Comparison of ENCODE assay signal across 23 cellular contexts in genomic region chr12:3532931-3533702, GRCh38. TPM values are rescaled to one million over a fixed set of nuclear protein-coding genes. Genes with fewer than 3 reads are reported as not detected.
A peak's percentile ranks its signal among the peaks of the same experiment; 100 is the strongest.
DNase-seq lines count a peak whose midpoint lies in the region; TF ChIP-seq lines count a peak whose summit lies in the region.
"Had no signal": no experiment of that assay in that cellular context is flagged by ENCODE, and none has a peak within 500 bp of the region (broad histone marks: within the 10 kb centered on the region; RNA-seq: fewer than 3 reads in every experiment).

No MANE protein-coding gene starts in this region.

- intact Hi-C loops in transverse colon (cut with DNase I; ENCODE audit: low total_unique reads), result no loop called here

- peak overlapping the region; percentile 25 for H3K18ac ChIP-seq in neuronal stem cell (ENCODE audit: low read length)

- DNase-seq in activated CD8-positive, alpha-beta memory T cell treated with anti-CD3 and anti-CD28 coated beads for 24 hours, result peak; percentile 28
- DNase-seq in activated CD8-positive, alpha-beta memory T cell treated with anti-CD3 and anti-CD28 coated beads, Interleukin-2, amount 50 U/mL, for 48 hours, result no peak
- DNase-seq in ecto neural progenitor cell (ENCODE audit: low spot score) (peak; percentile 41), neuronal stem cell (ENCODE audit: low spot score) (no peak), hepatocyte (ENCODE audit: low spot score) (no peak), mesenteric fat pad (ENCODE audit: low spot score) (no peak), transverse colon (no peak)
- DNase-seq: ACHN; Caco-2; CD4-positive, alpha-beta memory T cell; DND-41; MM.1S; NCI-H1048; NCI-H748 treated with DMSO at 0.1 percent for 48 hours; PC-9 had no signal

- no peaks in the 10 kb centered on the region for H3K27me3 ChIP-seq in neuronal stem cell (ENCODE audit: control insufficient read depth in 3 of 3, insufficient read depth in 3 of 3, low read depth in 1 of 3, low read length in 3 of 3)
- H3K27me3 ChIP-seq in hepatocyte, result peaks cover 5% of the 10 kb centered on the region
- H3K27me3 ChIP-seq in transverse colon, result no peaks in the 10 kb centered on the region
- H3K27me3 ChIP-seq: BLaER1 had no signal

- in situ Hi-C loops in transverse colon (cut with MboI; ENCODE audit: low pct_ligation_motif_present in 1 of 4, low pct_unique_long_range_greater_than_20kb in 1 of 4, low sequenced_read_pairs in 3 of 4), result no loop called here

- H3K27ac ChIP-seq in VCaP (peak overlapping the region; percentile 36; the same call in 1 of the 2 replicates), neuronal stem cell (replicated peaks; ENCODE audit: low read length) (no peak overlapping the region), hepatocyte (no peak overlapping the region), transverse colon (no peak overlapping the region)
- H3K27ac ChIP-seq: 22Rv1, BLaER1, GM23248, PC-9 had no signal

- peaks cover 4 to 7% of the 10 kb centered on the region in 2 donors for H3K4me1 ChIP-seq in neuronal stem cell (ENCODE audit: control insufficient read depth in 2 of 2, insufficient read depth in 1 of 2, low read depth in 1 of 2, low read length in 2 of 2)
- peaks cover 3% of the 10 kb centered on the region for H3K4me1 ChIP-seq in hepatocyte (ENCODE audit: insufficient read depth)
- H3K4me1 ChIP-seq in transverse colon, result peaks cover 0 to 8% (median 3%) of the 10 kb centered on the region in 4 donors
- H3K4me1 ChIP-seq: Caco-2 had no signal

- TF ChIP-seq CTCF in VCaP (conservative IDR thresholded peaks at IDR 0.05) (no peak), hepatocyte (IDR thresholded peaks at IDR 0.05; ENCODE audit: poor library complexity) (no peak), transverse colon (IDR thresholded peaks at IDR 0.05) (no peak)

- H3K23ac ChIP-seq in neuronal stem cell (ENCODE audit: low read depth, low read length, poor library complexity), result no peak overlapping the region

- H4K20me1 ChIP-seq in hepatocyte (ENCODE audit: insufficient read depth, poor library complexity, severe bottlenecking), result no peaks in the 10 kb centered on the region
- H4K20me1 ChIP-seq: BLaER1 had no signal

- H3K79me2 ChIP-seq in hepatocyte, result no peaks in the 10 kb centered on the region

- no peak overlapping the region for H3K4me3 ChIP-seq in neuronal stem cell (ENCODE audit: low read length in 2 of 2)
- H3K4me3 ChIP-seq in hepatocyte, result no peak overlapping the region
- H3K4me3 ChIP-seq in transverse colon, result no peak overlapping the region
- H3K4me3 ChIP-seq: BLaER1, GM12878, GM23248, K562, PC-9 had no signal

- no peak overlapping the region for H2BK5ac ChIP-seq in neuronal stem cell (ENCODE audit: low read length)

- H3K9ac ChIP-seq in neuronal stem cell (ENCODE audit: low read depth, low read length, poor library complexity), result no peak overlapping the region
- H3K9ac ChIP-seq: BLaER1, GM23248 had no signal

- TF ChIP-seq EP300 in transverse colon (IDR thresholded peaks at IDR 0.05; ENCODE audit: low read depth), result no peak

- no peak overlapping the region for H2AK5ac ChIP-seq in neuronal stem cell (ENCODE audit: low read depth, low read length)

- H4K8ac ChIP-seq in neuronal stem cell (ENCODE audit: low read depth, low read length), result no peak overlapping the region

- no peaks in the 10 kb centered on the region for H3K9me2 ChIP-seq in hepatocyte (replicated peaks; ENCODE audit: insufficient read depth)

- no peak overlapping the region for H4K91ac ChIP-seq in neuronal stem cell (ENCODE audit: low read depth, low read length, poor library complexity)

- H2AFZ ChIP-seq in neuronal stem cell (ENCODE audit: low read length) (no peak overlapping the region), hepatocyte (no peak overlapping the region)
- H2AFZ ChIP-seq: GM23248, PC-9 had no signal

- no peak overlapping the region for H2BK15ac ChIP-seq in neuronal stem cell (ENCODE audit: low read length)

- no peak overlapping the region for H2BK120ac ChIP-seq in neuronal stem cell (ENCODE audit: low read depth, low read length)

- no peaks in the 10 kb centered on the region for H3K79me1 ChIP-seq in neuronal stem cell (ENCODE audit: low read depth, low read length)

- no peak overlapping the region for H3K14ac ChIP-seq in neuronal stem cell (ENCODE audit: low read length)

- H3K36me3 ChIP-seq in neuronal stem cell (replicated peaks in 1 of 2; ENCODE audit: control insufficient read depth in 2 of 2, insufficient read depth in 2 of 2, low read length in 2 of 2) (no peaks in the 10 kb centered on the region), hepatocyte (replicated peaks; ENCODE audit: insufficient read depth, low read depth) (no peaks in the 10 kb centered on the region), transverse colon (no peaks in the 10 kb centered on the region)
- H3K36me3 ChIP-seq: BLaER1 had no signal

- no peaks in the 10 kb centered on the region for H3K9me3 ChIP-seq in neuronal stem cell (replicated peaks in 1 of 2; ENCODE audit: control insufficient read depth in 2 of 2, insufficient read depth in 1 of 2, low read depth in 1 of 2, low read length in 2 of 2)
- H3K9me3 ChIP-seq in hepatocyte (ENCODE audit: low read depth), result no peaks in the 10 kb centered on the region
- peaks cover 0 to 2% of the 10 kb centered on the region in 2 donors for H3K9me3 ChIP-seq in transverse colon
- H3K9me3 ChIP-seq: Caco-2 had no signal

- no CpG with 5 or more reads among the region's 12 CpGs for WGBS in neuronal stem cell (ENCODE audit: extremely low coverage in 2 of 2, insufficient read length in 2 of 2, insufficient replicate concordance in 1 of 2), 2 donors
- WGBS in hepatocyte (ENCODE audit: low lambda C conversion rate, missing lambda C conversion rate), result 86% methylated on average over 12 of the region's 12 CpGs
- 62 to 82% methylated on average over 2 to 12 of the region's 12 CpGs for WGBS in transverse colon (ENCODE audit: low coverage in 1 of 2), 2 donors

- H2BK12ac ChIP-seq in neuronal stem cell (ENCODE audit: low read length), result no peak overlapping the region

- no peak for TF ChIP-seq POLR2A in transverse colon (IDR thresholded peaks at IDR 0.05)

- no peak overlapping the region for H3K4me2 ChIP-seq in neuronal stem cell (ENCODE audit: insufficient read depth, low read length, poor library complexity, severe bottlenecking)
- no peak overlapping the region for H3K4me2 ChIP-seq in hepatocyte
- H3K4me2 ChIP-seq: PC-9 had no signal

- no peak overlapping the region for H3K4ac ChIP-seq in neuronal stem cell (ENCODE audit: low read length)

RNA-seq across cellular contexts. Expression of gene PRMT8, which starts 42.1 kb away (rescaled TPM):
- polyA plus RNA-seq in neuronal stem cell (2013, experiment 1 of 2), result 0.93 TPM
- polyA plus RNA-seq in neuronal stem cell (2013, experiment 2 of 2), result 0.86 TPM
- total RNA-seq in hepatocyte, result not detected in 2 replicates
- not detected in 2 replicates for polyA plus RNA-seq in hepatocyte
- not detected for total RNA-seq in mesenteric fat pad
- total RNA-seq in transverse colon, result not detected
- total RNA-seq: Caco-2; CD4-positive, alpha-beta memory T cell; GM12878; GM23248; HepG2; HFFc6; K562; PC-9 had no signal
- polyA plus RNA-seq: CD4-positive, alpha-beta memory T cell; GM12878; GM23248; HepG2; K562 had no signal

Comparison
In these comparisons a context has a peak if more than half of its experiments do, and no peak if none do; other contexts are left out.
1. DNase-seq: peak in activated CD8-positive, alpha-beta memory T cell treated with anti-CD3 and anti-CD28 coated beads for 24 hours (single experiment) and ecto neural progenitor cell (single experiment); none in activated CD8-positive, alpha-beta memory T cell treated with anti-CD3 and anti-CD28 coated beads, Interleukin-2, amount 50 U/mL, for 48 hours (single experiment), neuronal stem cell (single experiment), hepatocyte (single experiment), mesenteric fat pad (single experiment) and transverse colon (single experiment).